Comparison of ENCODE assay signal across 27 cellular contexts in genomic region chr7:74403521-74404387, GRCh38. TPM values are rescaled to one million over a fixed set of nuclear protein-coding genes. Genes with fewer than 3 reads are reported as not detected.
"Had no signal": no experiment of that assay in that cellular context is flagged by ENCODE, and none has a peak within 500 bp of the region (broad histone marks: within the 10 kb centered on the region; RNA-seq: fewer than 3 reads in every experiment).

No MANE protein-coding gene starts in this region.

- H3K4me2 ChIP-seq: neural progenitor cell had no signal

- H3K27me3 Mint-ChIP-seq: activated naive CD4-positive, alpha-beta T cell treated with anti-CD3 and anti-CD28 coated beads, Interleukin-2, amount 50 U/mL, for 24 hours; dendritic cell treated with granulocyte-macrophage colony-stimulating factor and Interleukin-4, amounts not matched to agents 40 ng/mL and 50 ng/mL, for 4 days; stimulated activated memory B cell treated with anti-CD40 and anti-IgM and Interleukin-4, amounts not matched to agents 10 μg/mL and 1 μg/mL and 100 μg/mL, for 72 hours had no signal

- H2AFZ ChIP-seq: neural progenitor cell had no signal

- H3K4me3 ChIP-seq: body of pancreas, cardiac muscle cell, neural progenitor cell, ovary, skin epidermis, stomach, transverse colon, vagina had no signal

- H3K4me1 Mint-ChIP-seq: activated naive CD4-positive, alpha-beta T cell treated with anti-CD3 and anti-CD28 coated beads, Interleukin-2, amount 50 U/mL, for 24 hours; immature natural killer cell; mesothelial cell of epicardium; naive thymus-derived CD8-positive, alpha-beta T cell; neural progenitor cell; stimulated activated memory B cell treated with anti-CD40 and anti-IgM and Interleukin-4, amounts not matched to agents 10 μg/mL and 1 μg/mL and 100 μg/mL, for 72 hours had no signal

- H3K27ac Mint-ChIP-seq: activated CD8-positive, alpha-beta T cell treated with anti-CD3 and anti-CD28 coated beads, Interleukin-2, amount 10 ng/mL, durations not matched to agents 7 days and 5 days; activated naive CD4-positive, alpha-beta T cell treated with anti-CD3 and anti-CD28 coated beads, Interleukin-2, amount 50 U/mL, for 24 hours; dendritic cell treated with granulocyte-macrophage colony-stimulating factor and Interleukin-4, amounts not matched to agents 40 ng/mL and 50 ng/mL, for 4 days; immature natural killer cell; mesothelial cell of epicardium; naive thymus-derived CD8-positive, alpha-beta T cell; neural progenitor cell; stimulated activated memory B cell treated with anti-CD40 and anti-IgM and Interleukin-4, amounts not matched to agents 10 μg/mL and 1 μg/mL and 100 μg/mL, for 72 hours had no signal

- H3K36me3 ChIP-seq: cardiac muscle cell, neural progenitor cell, ovary, WERI-Rb-1 had no signal

- H3K36me3 Mint-ChIP-seq: activated naive CD4-positive, alpha-beta T cell treated with anti-CD3 and anti-CD28 coated beads, Interleukin-2, amount 50 U/mL, for 24 hours; immature natural killer cell had no signal

- H3K9me3 ChIP-seq: body of pancreas, ovary, stomach, transverse colon, vagina had no signal

- H3K27ac ChIP-seq: body of pancreas, cardiac muscle cell, foreskin keratinocyte, neural progenitor cell, ovary, skin epidermis, stomach, transverse colon, vagina, WERI-Rb-1 had no signal

- FAIRE-seq: TTC549 had no signal

- H3K27me3 ChIP-seq: body of pancreas, cardiac muscle cell, foreskin keratinocyte, neural progenitor cell, ovary, stomach, transverse colon, vagina had no signal

- H3K9ac ChIP-seq: neural progenitor cell had no signal

- H3K9me3 Mint-ChIP-seq: activated naive CD4-positive, alpha-beta T cell treated with anti-CD3 and anti-CD28 coated beads, Interleukin-2, amount 50 U/mL, for 24 hours; dendritic cell treated with granulocyte-macrophage colony-stimulating factor and Interleukin-4, amounts not matched to agents 40 ng/mL and 50 ng/mL, for 4 days; immature natural killer cell; mesothelial cell of epicardium; naive thymus-derived CD8-positive, alpha-beta T cell; neural progenitor cell; stimulated activated memory B cell treated with anti-CD40 and anti-IgM and Interleukin-4, amounts not matched to agents 10 μg/mL and 1 μg/mL and 100 μg/mL, for 72 hours had no signal

- H3K4me1 ChIP-seq: body of pancreas, foreskin keratinocyte, neural progenitor cell, stomach, transverse colon, vagina had no signal

- ATAC-seq: activated CD8-positive, alpha-beta T cell treated with anti-CD3 and anti-CD28 coated beads, Interleukin-2, amount 10 ng/mL, durations not matched to agents 7 days and 5 days; body of pancreas; foreskin keratinocyte; left ventricle myocardium superior; naive thymus-derived CD8-positive, alpha-beta T cell; stimulated activated memory B cell treated with anti-CD40 and anti-IgM and Interleukin-4, amounts not matched to agents 10 μg/mL and 1 μg/mL and 100 μg/mL, for 72 hours had no signal

- H3K4me3 Mint-ChIP-seq: activated CD8-positive, alpha-beta T cell treated with anti-CD3 and anti-CD28 coated beads, Interleukin-2, amount 10 ng/mL, durations not matched to agents 7 days and 5 days; activated naive CD4-positive, alpha-beta T cell treated with anti-CD3 and anti-CD28 coated beads, Interleukin-2, amount 50 U/mL, for 24 hours; dendritic cell treated with granulocyte-macrophage colony-stimulating factor and Interleukin-4, amounts not matched to agents 40 ng/mL and 50 ng/mL, for 4 days; immature natural killer cell; mesothelial cell of epicardium; naive thymus-derived CD8-positive, alpha-beta T cell; neural progenitor cell; stimulated activated memory B cell treated with anti-CD40 and anti-IgM and Interleukin-4, amounts not matched to agents 10 μg/mL and 1 μg/mL and 100 μg/mL, for 72 hours had no signal

- DNase-seq: activated CD4-positive, alpha-beta T cell treated with anti-CD3 and anti-CD28 coated beads for 1 hour; activated CD4-positive, alpha-beta T cell treated with anti-CD3 and anti-CD28 coated beads, Interleukin-2, amount 50 U/mL, for 1 hour; activated CD8-positive, alpha-beta T cell treated with anti-CD3 and anti-CD28 coated beads, Interleukin-2, amount 10 ng/mL, durations not matched to agents 7 days and 5 days; activated gamma-delta T cell treated with Interleukin-2 at 50 U/mL for 16 hours; activated T-cell treated with anti-CD3 and anti-CD28 coated beads, Interleukin-2, amount 50 U/mL, for 1 hour; anterior cingulate cortex; body of pancreas; effector CD4-positive, alpha-beta T cell; foreskin keratinocyte; immature natural killer cell; left ventricle myocardium superior; mammary epithelial cell; naive thymus-derived CD8-positive, alpha-beta T cell; ovary; stimulated activated CD4-positive, alpha-beta T cell treated with anti-CD3 and anti-CD28 coated beads, Interleukin-1b, Interleukin-23, amount 100 ng/mL, for 48 hours; stomach; transverse colon; WERI-Rb-1 had no signal

RNA-seq across cellular contexts. Expression of gene GTF2IRD1, which starts 50.0 kb away (rescaled TPM):
- total RNA-seq: activated CD8-positive, alpha-beta T cell treated with anti-CD3 and anti-CD28 coated beads, Interleukin-2, amount 10 ng/mL, durations not matched to agents 7 days and 5 days had no signal
